In genomic region chr22:36761553-36762240, GRCh38 we compare ENCODE assay signal across 1 cellular context.
TF ChIP-seq lines count a peak whose summit lies in the region.

No MANE protein-coding gene starts in this region.

TF ChIP-seq in WTC11, 78 proteins besides CTCF, POLR2A, EP300 and RAD21 (continued from another document):
- 0 out of 2 replicates have a peak, but pooled peaks have one; percentile 14 for TF ChIP-seq USF2 (CRISPR knock-in tag; IDR thresholded peaks at IDR 0.05)
